ENCODE assay signal across 8 cellular contexts in the genomic region with DNA sequence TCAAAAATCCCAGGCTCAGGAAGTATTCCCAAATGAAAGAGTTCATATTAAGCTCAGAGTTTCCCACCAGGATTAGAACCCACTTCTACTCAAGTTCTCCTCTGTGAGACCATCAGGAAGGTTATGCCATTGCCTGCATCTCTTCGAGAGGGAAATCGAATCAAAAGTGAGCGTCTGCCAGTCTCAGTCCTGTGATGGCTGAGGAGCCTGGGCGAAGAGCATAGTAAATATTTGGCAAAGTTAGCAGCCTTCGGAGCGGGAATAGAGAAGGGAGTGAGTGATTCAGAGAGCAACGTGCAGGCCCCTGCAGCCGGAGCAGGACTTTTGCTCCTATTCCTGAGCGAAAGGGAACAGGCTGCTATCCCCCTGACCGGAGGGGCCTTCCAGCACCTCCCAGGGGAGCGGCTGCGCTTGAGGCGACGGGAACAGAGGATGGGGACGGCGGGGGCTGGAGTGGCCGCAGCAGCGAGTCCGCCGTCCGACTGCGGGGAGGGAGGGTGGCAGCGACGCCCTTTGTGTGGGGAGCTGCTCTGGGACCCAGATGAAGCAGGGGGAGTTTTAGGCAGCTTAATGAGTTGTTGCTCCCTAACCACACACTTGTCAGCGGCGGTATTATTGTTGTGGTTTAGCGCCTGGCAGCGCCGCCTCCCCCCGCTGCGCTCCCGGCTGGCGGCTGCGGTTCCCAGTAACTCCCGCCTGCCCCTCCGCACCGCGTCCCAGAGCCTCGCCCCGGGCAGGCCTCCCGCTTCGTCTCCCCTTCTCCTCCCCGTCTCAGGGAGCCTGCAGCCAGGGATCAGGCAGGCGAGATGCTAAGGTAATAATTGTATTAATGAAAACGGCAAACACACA. TPM values are rescaled to one million over a fixed set of nuclear protein-coding genes. Genes with fewer than 3 reads are reported as not detected.
DNase-seq lines count a peak whose midpoint lies in the region; ATAC-seq and TF ChIP-seq lines count a peak whose summit lies in the region.

No MANE protein-coding gene starts in this region.

- peaks cover 79% of the 10 kb centered on the region for H3K27me3 Mint-ChIP-seq in T-helper 1 cell treated with Interleukin-12 subunit alpha and Interleukin-12 subunit beta and Interleukin-4 antibody, amounts not matched to agents 30 μg/mL and 1 μg/mL, for 36 hours (ENCODE audit: low read depth)
- peaks cover 90% of the 10 kb centered on the region for H3K27me3 Mint-ChIP-seq in endodermal cell (ENCODE audit: insufficient read depth)

- H3K4me1 ChIP-seq in endodermal cell (ENCODE audit: control insufficient read depth, insufficient read depth, low read length) (peaks cover 17% of the 10 kb centered on the region), muscle layer of duodenum (ENCODE audit: control insufficient read depth in 1 of 2, insufficient read depth in 2 of 2, low read length in 2 of 2) (no peaks in the 10 kb centered on the region)

- H3K4me1 Mint-ChIP-seq in T-helper 1 cell treated with Interleukin-12 subunit alpha and Interleukin-12 subunit beta and Interleukin-4 antibody, amounts not matched to agents 30 μg/mL and 1 μg/mL, for 36 hours (ENCODE audit: low read depth): peaks cover 6% of the 10 kb centered on the region
- H3K4me1 Mint-ChIP-seq in endodermal cell: peaks cover 48% of the 10 kb centered on the region

- DNase-seq in COLO668 (lab: John Stamatoyannopoulos, UW; ENCODE audit: unreplicated experiment) (peak; percentile 47), H7 (peak; percentile 84), endodermal cell (peak; percentile 83), mucosa of gallbladder (ENCODE audit: low spot score) (no peak)
- no peak for DNase-seq in activated effector memory CD4-positive, alpha-beta T cell treated with anti-CD3 and anti-CD28 coated beads, Interleukin-2, amount 50 U/mL, for 16 hours

- H3K36me3 Mint-ChIP-seq in T-helper 1 cell treated with Interleukin-12 subunit alpha and Interleukin-12 subunit beta and Interleukin-4 antibody, amounts not matched to agents 30 μg/mL and 1 μg/mL, for 36 hours (ENCODE audit: low read depth): no peaks in the 10 kb centered on the region
- no peaks in the 10 kb centered on the region for H3K36me3 Mint-ChIP-seq in endodermal cell (ENCODE audit: low read depth)

- peak overlapping the region; percentile 59 for H3K4me3 Mint-ChIP-seq in T-helper 1 cell treated with Interleukin-12 subunit alpha and Interleukin-12 subunit beta and Interleukin-4 antibody, amounts not matched to agents 30 μg/mL and 1 μg/mL, for 36 hours
- peak overlapping the region; percentile 51 for H3K4me3 Mint-ChIP-seq in endodermal cell

- H3K27ac Mint-ChIP-seq in T-helper 1 cell treated with Interleukin-12 subunit alpha and Interleukin-12 subunit beta and Interleukin-4 antibody, amounts not matched to agents 30 μg/mL and 1 μg/mL, for 36 hours: no peak overlapping the region
- H3K27ac Mint-ChIP-seq in endodermal cell: no peak overlapping the region

- no peak for ATAC-seq in GM21717 (IDR thresholded peaks at IDR 0.05; ENCODE audit: unreplicated experiment)

- no peaks in the 10 kb centered on the region for H3K9me3 Mint-ChIP-seq in T-helper 1 cell treated with Interleukin-12 subunit alpha and Interleukin-12 subunit beta and Interleukin-4 antibody, amounts not matched to agents 30 μg/mL and 1 μg/mL, for 36 hours
- H3K9me3 Mint-ChIP-seq in endodermal cell: no peaks in the 10 kb centered on the region

- no peak for TF ChIP-seq CTCF in endodermal cell (conservative IDR thresholded peaks at IDR 0.05)

- H3K9me3 ChIP-seq in endodermal cell (ENCODE audit: control insufficient read depth, low read length) (no peaks in the 10 kb centered on the region), muscle layer of duodenum (ENCODE audit: control insufficient read depth in 1 of 2, low read length in 2 of 2) (no peaks in the 10 kb centered on the region)

- no peaks in the 10 kb centered on the region for H3K36me3 ChIP-seq in H7 (replicated peaks; ENCODE audit: control insufficient read depth, insufficient read depth, low read length)
- H3K36me3 ChIP-seq in endodermal cell (ENCODE audit: control insufficient read depth, insufficient read depth, low read length): no peaks in the 10 kb centered on the region
- H3K36me3 ChIP-seq in muscle layer of duodenum (ENCODE audit: control insufficient read depth in 1 of 2, insufficient read depth in 2 of 2, low read length in 2 of 2): no peaks in the 10 kb centered on the region

- peaks cover 77% of the 10 kb centered on the region for H3K27me3 ChIP-seq in H7 (ENCODE audit: control insufficient read depth, insufficient read depth, low read length)
- H3K27me3 ChIP-seq in endodermal cell (ENCODE audit: control insufficient read depth, insufficient read depth, low read length, poor library complexity, severe bottlenecking): peaks cover 77% of the 10 kb centered on the region
- H3K27me3 ChIP-seq in muscle layer of duodenum (ENCODE audit: low read depth, low read length): peaks cover 25% of the 10 kb centered on the region

- WGBS in endodermal cell (ENCODE audit: insufficient coverage in 1 of 2, insufficient read length in 1 of 2), 2 experiments: 4 to 6% methylated on average over 9 to 43 of the region's 45 CpGs

- peak overlapping the region; percentile 29 for H3K4me3 ChIP-seq in H7 (ENCODE audit: insufficient read depth, low read depth, low read length)
- peak overlapping the region; percentile 72 for H3K4me3 ChIP-seq in endodermal cell (ENCODE audit: low read length)
- H3K4me3 ChIP-seq in muscle layer of duodenum (ENCODE audit: low read depth in 1 of 2, low read length in 2 of 2): peak overlapping the region; percentile 49 to 59

- H3K27ac ChIP-seq in endodermal cell (ENCODE audit: low read depth, low read length) (no peak overlapping the region), muscle layer of duodenum (ENCODE audit: low read length) (no peak overlapping the region)

- H3K9ac ChIP-seq in endodermal cell (ENCODE audit: extremely low read depth, low read length, poor library complexity, severe bottlenecking): no peak overlapping the region

RNA-seq across cellular contexts. Expression of gene NRGN, which starts 21.7 kb away (rescaled TPM):
- total RNA-seq in H7 (2014; rRNA removed; shearing (Covaris generic)): 0.80 and 0.85 TPM in 2 replicates
- total RNA-seq in endodermal cell: 1 to 10 TPM; 4.7 to 8.9 TPM
- polyA plus RNA-seq in endodermal cell (2013, experiment 1 of 2): 18.7 TPM
- 21.5 TPM for polyA plus RNA-seq in endodermal cell (2013, experiment 2 of 2)
- total RNA-seq in mucosa of gallbladder: 6.1 TPM

RNA-seq across cellular contexts. Expression of gene VSIG2, which starts 34.0 kb away (rescaled TPM):
- 0.48 and 0.90 TPM in 2 replicates for total RNA-seq in H7 (2014; rRNA removed; shearing (Covaris generic))
- total RNA-seq in endodermal cell: 1 to 10 TPM; 1.1 to 3.4 TPM
- not detected for polyA plus RNA-seq in endodermal cell (2013, experiment 1 of 2)
- polyA plus RNA-seq in endodermal cell (2013, experiment 2 of 2): not detected
- total RNA-seq in mucosa of gallbladder: 24.3 TPM

RNA-seq across cellular contexts. Expression of gene ESAM, which starts 44.1 kb away (rescaled TPM):
- 0.38 and 0.85 TPM in 2 replicates for total RNA-seq in H7 (2014; rRNA removed; shearing (Covaris generic))
- total RNA-seq in endodermal cell: under 1 TPM; 0.31 to 0.68 TPM
- 1.4 TPM for polyA plus RNA-seq in endodermal cell (2013, experiment 1 of 2)
- polyA plus RNA-seq in endodermal cell (2013, experiment 2 of 2): 1.7 TPM
- 22.0 TPM for total RNA-seq in mucosa of gallbladder

RNA-seq across cellular contexts. Expression of gene SPA17, which starts 44.3 kb away (rescaled TPM):
- 9.6 and 9.8 TPM in 2 replicates for total RNA-seq in H7 (2014; rRNA removed; shearing (Covaris generic))
- 10 to 100 TPM; 19.6 to 21.8 TPM for total RNA-seq in endodermal cell
- polyA plus RNA-seq in endodermal cell (2013, experiment 1 of 2): 38.0 TPM
- 46.4 TPM for polyA plus RNA-seq in endodermal cell (2013, experiment 2 of 2)
- 6.4 TPM for total RNA-seq in mucosa of gallbladder

RNA-seq across cellular contexts. Expression of gene SIAE, which starts 44.5 kb away (rescaled TPM):
- total RNA-seq in H7 (2014; rRNA removed; shearing (Covaris generic)): 1.6 and 2.6 TPM in 2 replicates
- total RNA-seq in endodermal cell: 1 to 10 TPM; 4.4 to 7.4 TPM
- 8.0 TPM for polyA plus RNA-seq in endodermal cell (2013, experiment 1 of 2)
- polyA plus RNA-seq in endodermal cell (2013, experiment 2 of 2): 8.6 TPM
- total RNA-seq in mucosa of gallbladder: 33.1 TPM

Comparison
In these comparisons a context has a peak if more than half of its experiments do, and no peak if none do; other contexts are left out.
1. DNase-seq: peak in COLO668 (single experiment), H7 (single experiment) and endodermal cell (single experiment); none in activated effector memory CD4-positive, alpha-beta T cell treated with anti-CD3 and anti-CD28 coated beads, Interleukin-2, amount 50 U/mL, for 16 hours (single experiment) and mucosa of gallbladder (single experiment).
2. RNA of gene ESAM, which starts 44.1 kb away (total RNA-seq): 22.0 TPM in mucosa of gallbladder (single experiment); 0.31 to 0.68 TPM in endodermal cell and 0.38 to 0.85 TPM in H7; every median in the first group is over 10 times any median in the second.
3. Peak in every context shown above with its lines, with median percentiles within 50 percentile points of each other: H3K4me3 ChIP-seq.